Comparison of ENCODE assay signal across 12 cellular contexts in the genomic region with DNA sequence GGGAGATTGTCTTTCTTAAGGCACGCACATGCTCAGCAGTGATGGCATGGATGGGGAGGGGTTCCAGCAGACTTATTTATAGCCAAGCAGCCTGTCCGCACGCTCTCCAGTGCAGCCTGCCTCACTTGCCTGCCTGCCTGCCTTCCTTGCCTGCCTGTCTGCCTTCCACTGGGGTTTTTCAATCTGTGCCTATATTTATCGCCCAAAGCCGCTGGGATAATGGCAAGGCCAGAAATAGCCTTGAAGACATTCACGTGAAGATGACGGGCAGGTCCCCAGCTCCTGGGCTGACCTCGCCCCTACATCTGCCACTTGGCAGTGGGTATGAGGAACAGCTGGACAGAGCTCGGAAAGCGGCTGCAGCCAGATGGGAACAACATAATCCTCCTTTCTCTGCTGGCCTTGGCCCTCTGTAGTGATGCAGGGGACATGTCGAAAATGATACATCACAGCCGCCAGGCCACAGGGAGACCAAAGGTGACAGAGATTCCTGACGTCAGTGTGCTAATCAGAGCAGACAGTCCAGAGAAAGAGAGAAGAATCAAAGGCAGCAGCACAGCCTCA. TPM values are rescaled to one million over a fixed set of nuclear protein-coding genes. Genes with fewer than 3 reads are reported as not detected.
DNase-seq lines count a peak whose midpoint lies in the region; ATAC-seq lines count a peak whose summit lies in the region.
"Had no signal": no experiment of that assay in that cellular context is flagged by ENCODE, and none has a peak within 500 bp of the region (broad histone marks: within the 10 kb centered on the region; RNA-seq: fewer than 3 reads in every experiment).

No MANE protein-coding gene starts in this region.

- peak overlapping the region; percentile 25 for H3K27ac Mint-ChIP-seq in activated T-helper 17 cell treated with anti-CD3 and anti-CD28 coated beads, Interleukin-2, amount 50 U/mL, for 72 hours
- peak overlapping the region in 3 of 10 donors; percentile 27 to 47 (median 30) for H3K27ac Mint-ChIP-seq in naive thymus-derived CD8-positive, alpha-beta T cell
- H3K27ac Mint-ChIP-seq: activated naive CD8-positive, alpha-beta T cell treated with anti-CD3 and anti-CD28 coated beads, Interleukin-2, amount 50 U/mL, for 24 hours had no signal

- peak overlapping the region; percentile 39 for H3K18ac ChIP-seq in neuronal stem cell (ENCODE audit: low read length)

- peaks cover 0 to 12% (median 0%) of the 10 kb centered on the region in 11 experiments; a peak in 2 of 22 replicates for H3K36me3 ChIP-seq in BLaER1 treated with 17β-estradiol and CSF1 and Interleukin-3, amounts not matched to agents 10 nM and 100 nM
- H3K36me3 ChIP-seq in neuronal stem cell (replicated peaks in 1 of 2; ENCODE audit: control insufficient read depth in 2 of 2, insufficient read depth in 2 of 2, low read length in 2 of 2), result no peaks in the 10 kb centered on the region

- no peaks in the 10 kb centered on the region for H3K27me3 ChIP-seq in BLaER1 treated with 17β-estradiol and CSF1 and Interleukin-3, amounts not matched to agents 10 nM and 100 nM
- no peaks in the 10 kb centered on the region for H3K27me3 ChIP-seq in neuronal stem cell (ENCODE audit: control insufficient read depth in 3 of 3, insufficient read depth in 3 of 3, low read depth in 1 of 3, low read length in 3 of 3)

- no peaks in the 10 kb centered on the region for H3K9me3 Mint-ChIP-seq in activated T-helper 17 cell treated with anti-CD3 and anti-CD28 coated beads, Interleukin-2, amount 50 U/mL, for 72 hours
- H3K9me3 Mint-ChIP-seq in naive thymus-derived CD8-positive, alpha-beta T cell, result no peaks in the 10 kb centered on the region
- H3K9me3 Mint-ChIP-seq: activated naive CD8-positive, alpha-beta T cell treated with anti-CD3 and anti-CD28 coated beads, Interleukin-2, amount 50 U/mL, for 24 hours had no signal

- H2AFZ ChIP-seq in neuronal stem cell (ENCODE audit: low read length), result no peak overlapping the region

- H3K9ac ChIP-seq in BLaER1 treated with 17β-estradiol and CSF1 and Interleukin-3, amounts not matched to agents 10 nM and 100 nM, result peak overlapping the region in 4 of 11 experiments; percentile 21 to 42 (median 34); a peak in 4 of 22 replicates
- H3K9ac ChIP-seq in neuronal stem cell (ENCODE audit: low read depth, low read length, poor library complexity), result peak overlapping the region; percentile 47

- H3K4me2 ChIP-seq in BLaER1 treated with 17β-estradiol and CSF1 and Interleukin-3, amounts not matched to agents 10 nM and 100 nM, result peak overlapping the region; percentile 19 to 89 (median 67)
- H3K4me2 ChIP-seq in neuronal stem cell (ENCODE audit: insufficient read depth, low read length, poor library complexity, severe bottlenecking), result no peak overlapping the region

- no peaks in the 10 kb centered on the region for H3K36me3 Mint-ChIP-seq in activated T-helper 17 cell treated with anti-CD3 and anti-CD28 coated beads, Interleukin-2, amount 50 U/mL, for 72 hours (ENCODE audit: low read depth)
- peaks cover 0 to 8% (median 3%) of the 10 kb centered on the region in 3 donors for H3K36me3 Mint-ChIP-seq in naive thymus-derived CD8-positive, alpha-beta T cell

- no peaks in the 10 kb centered on the region for H3K9me3 ChIP-seq in BLaER1 treated with 17β-estradiol and CSF1 and Interleukin-3, amounts not matched to agents 10 nM and 100 nM (replicated peaks in 1 of 11)
- H3K9me3 ChIP-seq in neuronal stem cell (replicated peaks in 1 of 2; ENCODE audit: control insufficient read depth in 2 of 2, insufficient read depth in 1 of 2, low read depth in 1 of 2, low read length in 2 of 2), result no peaks in the 10 kb centered on the region

- intact Hi-C loops in Right ventricle myocardium superior (cut with DNase I), result loop anchor here (5.0 kb wide), 1 partner anchor 35 kb away; no protein-coding TSS in a partner anchor

- H4K20me1 ChIP-seq in BLaER1 treated with 17β-estradiol and CSF1 and Interleukin-3, amounts not matched to agents 10 nM and 100 nM, result peaks cover 0 to 35% (median 0%) of the 10 kb centered on the region in 11 experiments; a peak in 4 of 22 replicates

- no peaks in the 10 kb centered on the region for H3K4me1 Mint-ChIP-seq in activated T-helper 17 cell treated with anti-CD3 and anti-CD28 coated beads, Interleukin-2, amount 50 U/mL, for 72 hours
- H3K4me1 Mint-ChIP-seq in naive thymus-derived CD8-positive, alpha-beta T cell, result peaks cover 22 to 30% (median 25%) of the 10 kb centered on the region in 4 donors

- H3K4me3 ChIP-seq in BLaER1 treated with 17β-estradiol and CSF1 and Interleukin-3, amounts not matched to agents 10 nM and 100 nM, result no peak overlapping the region
- H3K4me3 ChIP-seq in neuronal stem cell (ENCODE audit: low read length in 2 of 2), result no peak overlapping the region

- DNase-seq in Right ventricle myocardium superior, result peak; percentile 80
- DNase-seq in neuronal stem cell (ENCODE audit: low spot score), result no peak
- no peak for DNase-seq in T-helper 1 cell
- no peak for DNase-seq in naive thymus-derived CD8-positive, alpha-beta T cell
- DNase-seq in ureter (ENCODE audit: low spot score), result no peak
- DNase-seq: activated CD8-positive, alpha-beta memory T cell treated with anti-CD3 and anti-CD28 coated beads, Interleukin-2, amount 50 U/mL, for 4 hours; activated naive CD8-positive, alpha-beta T cell treated with anti-CD3 and anti-CD28 coated beads, Interleukin-2, amount 50 U/mL, for 24 hours; stimulated activated CD4-positive, alpha-beta T cell treated with anti-CD3 and anti-CD28 coated beads, Interleukin-1b, Interleukin-23, amount 100 ng/mL, for 48 hours; stimulated activated naive CD8-positive, alpha-beta T cell treated with anti-CD3 and anti-CD28 coated beads, Interleukin-15, Interleukin-2, amounts not matched to agents 100 U/mL and 50 U/mL, for 24 hours had no signal

- H2BK120ac ChIP-seq in neuronal stem cell (ENCODE audit: low read depth, low read length), result no peak overlapping the region

- H3K27ac ChIP-seq in BLaER1 treated with 17β-estradiol and CSF1 and Interleukin-3, amounts not matched to agents 10 nM and 100 nM, result peak overlapping the region in 1 of 11 experiments; percentile 46; a peak in 1 of 22 replicates
- no peak overlapping the region for H3K27ac ChIP-seq in neuronal stem cell (replicated peaks; ENCODE audit: low read length)

- no peak overlapping the region for H2AK5ac ChIP-seq in neuronal stem cell (ENCODE audit: low read depth, low read length)

- H3K4ac ChIP-seq in neuronal stem cell (ENCODE audit: low read length), result no peak overlapping the region

- POLR2A ChIA-PET in naive thymus-derived CD8-positive, alpha-beta T cell (lab: Charles Lee), result interaction anchor here (0.6 to 1.5 kb wide), 2 partner anchors 22 to 142 kb away, joined by 3 to 4 read pairs; no protein-coding TSS in a partner anchor

- H2BK12ac ChIP-seq in neuronal stem cell (ENCODE audit: low read length), result no peak overlapping the region

- no peaks in the 10 kb centered on the region for H3K27me3 Mint-ChIP-seq in activated T-helper 17 cell treated with anti-CD3 and anti-CD28 coated beads, Interleukin-2, amount 50 U/mL, for 72 hours
- H3K27me3 Mint-ChIP-seq in naive thymus-derived CD8-positive, alpha-beta T cell, result no peaks in the 10 kb centered on the region
- H3K27me3 Mint-ChIP-seq: activated naive CD8-positive, alpha-beta T cell treated with anti-CD3 and anti-CD28 coated beads, Interleukin-2, amount 50 U/mL, for 24 hours had no signal

- H3K23ac ChIP-seq in neuronal stem cell (ENCODE audit: low read depth, low read length, poor library complexity), result peak overlapping the region; percentile 23

- H3K79me1 ChIP-seq in neuronal stem cell (ENCODE audit: low read depth, low read length), result no peaks in the 10 kb centered on the region

- peak overlapping the region; percentile 63 for H2BK5ac ChIP-seq in neuronal stem cell (ENCODE audit: low read length)

- peaks cover 37 to 87% (median 73%) of the 10 kb centered on the region in 10 experiments for H3K4me1 ChIP-seq in BLaER1 treated with 17β-estradiol and CSF1 and Interleukin-3, amounts not matched to agents 10 nM and 100 nM
- H3K4me1 ChIP-seq in neuronal stem cell (ENCODE audit: control insufficient read depth in 2 of 2, insufficient read depth in 1 of 2, low read depth in 1 of 2, low read length in 2 of 2), result peaks cover 7 to 9% of the 10 kb centered on the region in 2 donors

- H4K8ac ChIP-seq in neuronal stem cell (ENCODE audit: low read depth, low read length), result no peak overlapping the region

- H3K14ac ChIP-seq in neuronal stem cell (ENCODE audit: low read length), result no peak overlapping the region

- no peak overlapping the region for H2BK15ac ChIP-seq in neuronal stem cell (ENCODE audit: low read length)

- no peak for ATAC-seq in activated T-helper 17 cell treated with anti-CD3 and anti-CD28 coated beads, Interleukin-2, amount 50 U/mL, for 72 hours (replicated peaks)
- peak; percentile 79 for ATAC-seq in Right ventricle myocardium superior (ENCODE audit: poor library complexity)
- no peak for ATAC-seq in GM18907 (IDR thresholded peaks at IDR 0.05; ENCODE audit: unreplicated experiment)
- no peak for ATAC-seq in naive thymus-derived CD8-positive, alpha-beta T cell
- ATAC-seq: activated naive CD8-positive, alpha-beta T cell treated with anti-CD3 and anti-CD28 coated beads, Interleukin-2, amount 50 U/mL, for 24 hours; stimulated activated naive CD8-positive, alpha-beta T cell treated with anti-CD3 and anti-CD28 coated beads, Interleukin-15, Interleukin-2, amounts not matched to agents 100 U/mL and 50 U/mL, for 24 hours had no signal

- no CpG with 5 or more reads among the region's 13 CpGs for WGBS in neuronal stem cell (ENCODE audit: extremely low coverage in 2 of 2, insufficient read length in 2 of 2, insufficient replicate concordance in 1 of 2), 2 donors

- no peak overlapping the region for H4K91ac ChIP-seq in neuronal stem cell (ENCODE audit: low read depth, low read length, poor library complexity)

- H3K4me3 Mint-ChIP-seq in activated T-helper 17 cell treated with anti-CD3 and anti-CD28 coated beads, Interleukin-2, amount 50 U/mL, for 72 hours, result no peak overlapping the region
- no peak overlapping the region for H3K4me3 Mint-ChIP-seq in naive thymus-derived CD8-positive, alpha-beta T cell
- H3K4me3 Mint-ChIP-seq: activated naive CD8-positive, alpha-beta T cell treated with anti-CD3 and anti-CD28 coated beads, Interleukin-2, amount 50 U/mL, for 24 hours had no signal

RNA-seq across cellular contexts. Expression of gene PITPNM2, which starts 53.3 kb away (rescaled TPM):
- 1 to 10 TPM; 4.1 to 4.6 TPM for total RNA-seq in activated T-helper 17 cell treated with anti-CD3 and anti-CD28 coated beads, Interleukin-2, amount 50 U/mL, for 72 hours
- 17.0 TPM for total RNA-seq in Right ventricle myocardium superior
- polyA plus RNA-seq in neuronal stem cell (2013, experiment 1 of 2), result 1.3 TPM
- 1.3 TPM for polyA plus RNA-seq in neuronal stem cell (2013, experiment 2 of 2)
- total RNA-seq in naive thymus-derived CD8-positive, alpha-beta T cell, result 10 to 100 TPM; 36.9 to 42.7 TPM
- polyA plus RNA-seq in naive thymus-derived CD8-positive, alpha-beta T cell, result 1 to 10 TPM; 4.0 to 6.3 (median 4.7) TPM
- total RNA-seq in ureter, result 17.5 TPM
